1 cellular context compared by ENCODE assay signal in the genomic region with DNA sequence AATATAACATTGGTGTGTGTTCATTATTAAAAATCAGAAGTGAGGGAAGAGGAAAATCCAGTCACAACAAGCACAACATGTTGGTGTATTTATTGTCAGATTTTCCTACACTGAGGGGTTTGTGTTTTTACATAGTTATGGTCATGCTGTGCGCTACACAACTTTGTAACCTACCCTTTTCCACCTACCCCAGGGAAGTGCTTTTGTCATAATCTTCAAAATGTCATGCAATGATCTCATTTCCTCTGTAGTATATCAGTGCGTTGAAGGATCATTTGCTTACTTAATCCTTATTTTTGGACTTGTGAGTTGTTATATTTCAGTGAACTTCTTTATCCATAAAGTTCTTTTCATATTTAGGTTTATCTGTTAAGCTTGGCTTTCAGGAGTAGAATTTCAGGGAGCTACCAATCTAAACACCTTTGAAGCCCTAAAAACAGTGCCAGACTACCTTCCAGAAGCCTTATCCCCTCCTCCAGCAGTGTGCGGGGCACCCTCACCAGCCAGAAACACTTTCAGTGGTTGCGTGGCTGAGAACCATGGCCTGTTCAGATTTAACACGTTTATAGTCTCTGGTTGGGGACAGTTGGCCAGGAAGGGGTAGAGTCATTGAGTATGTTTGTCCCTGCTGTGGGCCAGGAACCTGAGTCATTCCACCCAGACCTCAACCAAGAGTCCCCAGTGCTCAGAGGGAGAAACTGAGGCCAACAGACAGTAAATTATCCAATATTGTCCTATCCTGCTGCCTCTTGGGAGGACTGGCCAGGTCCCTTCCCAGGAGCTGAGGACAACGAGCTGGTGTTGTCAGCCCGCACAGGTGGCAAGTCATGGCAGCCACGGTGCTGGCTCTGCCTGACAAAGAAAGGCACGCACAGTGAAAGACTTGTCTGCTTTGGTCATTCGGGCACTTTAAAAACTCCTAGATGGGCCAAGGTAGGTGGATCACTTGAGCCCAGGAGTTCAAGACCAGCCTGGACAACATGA.
TF ChIP-seq lines count a peak whose summit lies in the region.

No MANE protein-coding gene starts in this region.

TF ChIP-seq in GM12878, 131 proteins besides CTCF, POLR2A, EP300 and RAD21:
- TF ChIP-seq, protein P1, sequence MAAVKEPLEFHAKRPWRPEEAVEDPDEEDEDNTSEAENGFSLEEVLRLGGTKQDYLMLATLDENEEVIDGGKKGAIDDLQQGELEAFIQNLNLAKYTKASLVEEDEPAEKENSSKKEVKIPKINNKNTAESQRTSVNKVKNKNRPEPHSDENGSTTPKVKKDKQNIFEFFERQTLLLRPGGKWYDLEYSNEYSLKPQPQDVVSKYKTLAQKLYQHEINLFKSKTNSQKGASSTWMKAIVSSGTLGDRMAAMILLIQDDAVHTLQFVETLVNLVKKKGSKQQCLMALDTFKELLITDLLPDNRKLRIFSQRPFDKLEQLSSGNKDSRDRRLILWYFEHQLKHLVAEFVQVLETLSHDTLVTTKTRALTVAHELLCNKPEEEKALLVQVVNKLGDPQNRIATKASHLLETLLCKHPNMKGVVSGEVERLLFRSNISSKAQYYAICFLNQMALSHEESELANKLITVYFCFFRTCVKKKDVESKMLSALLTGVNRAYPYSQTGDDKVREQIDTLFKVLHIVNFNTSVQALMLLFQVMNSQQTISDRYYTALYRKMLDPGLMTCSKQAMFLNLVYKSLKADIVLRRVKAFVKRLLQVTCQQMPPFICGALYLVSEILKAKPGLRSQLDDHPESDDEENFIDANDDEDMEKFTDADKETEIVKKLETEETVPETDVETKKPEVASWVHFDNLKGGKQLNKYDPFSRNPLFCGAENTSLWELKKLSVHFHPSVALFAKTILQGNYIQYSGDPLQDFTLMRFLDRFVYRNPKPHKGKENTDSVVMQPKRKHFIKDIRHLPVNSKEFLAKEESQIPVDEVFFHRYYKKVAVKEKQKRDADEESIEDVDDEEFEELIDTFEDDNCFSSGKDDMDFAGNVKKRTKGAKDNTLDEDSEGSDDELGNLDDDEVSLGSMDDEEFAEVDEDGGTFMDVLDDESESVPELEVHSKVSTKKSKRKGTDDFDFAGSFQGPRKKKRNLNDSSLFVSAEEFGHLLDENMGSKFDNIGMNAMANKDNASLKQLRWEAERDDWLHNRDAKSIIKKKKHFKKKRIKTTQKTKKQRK (IDR thresholded peaks at IDR 0.05; ENCODE audit: low read depth, low read length), result no peak
- TF ChIP-seq SP1 (IDR thresholded peaks at IDR 0.05; ENCODE audit: low read depth, low read length) (no peak), CBX3 (IDR thresholded peaks at IDR 0.05; ENCODE audit: borderline replicate concordance, low read depth) (no peak), IKZF2 (IDR thresholded peaks at IDR 0.05) (no peak), HDAC2 (IDR thresholded peaks at IDR 0.05) (no peak), IRF4 (IDR thresholded peaks at IDR 0.05; ENCODE audit: low read depth, low read length) (no peak), POLR2AphosphoS5 (IDR thresholded peaks at IDR 0.05; ENCODE audit: low read length) (no peak), SIX5 (IDR thresholded peaks at IDR 0.05; ENCODE audit: low read depth, low read length, severe bottlenecking) (no peak), MYB (IDR thresholded peaks at IDR 0.05; ENCODE audit: borderline replicate concordance, low read depth, low read length) (no peak), NR2C1 (IDR thresholded peaks at IDR 0.05) (no peak), LARP7 (IDR thresholded peaks at IDR 0.05) (no peak), SRF (IDR thresholded peaks at IDR 0.05; ENCODE audit: low read depth in 2 of 2, low read length in 2 of 2) (no peak)
- TF ChIP-seq, protein P2, sequence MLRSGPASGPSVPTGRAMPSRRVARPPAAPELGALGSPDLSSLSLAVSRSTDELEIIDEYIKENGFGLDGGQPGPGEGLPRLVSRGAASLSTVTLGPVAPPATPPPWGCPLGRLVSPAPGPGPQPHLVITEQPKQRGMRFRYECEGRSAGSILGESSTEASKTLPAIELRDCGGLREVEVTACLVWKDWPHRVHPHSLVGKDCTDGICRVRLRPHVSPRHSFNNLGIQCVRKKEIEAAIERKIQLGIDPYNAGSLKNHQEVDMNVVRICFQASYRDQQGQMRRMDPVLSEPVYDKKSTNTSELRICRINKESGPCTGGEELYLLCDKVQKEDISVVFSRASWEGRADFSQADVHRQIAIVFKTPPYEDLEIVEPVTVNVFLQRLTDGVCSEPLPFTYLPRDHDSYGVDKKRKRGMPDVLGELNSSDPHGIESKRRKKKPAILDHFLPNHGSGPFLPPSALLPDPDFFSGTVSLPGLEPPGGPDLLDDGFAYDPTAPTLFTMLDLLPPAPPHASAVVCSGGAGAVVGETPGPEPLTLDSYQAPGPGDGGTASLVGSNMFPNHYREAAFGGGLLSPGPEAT (IDR thresholded peaks at IDR 0.05; ENCODE audit: low read depth), result no peak
